Comparison of ENCODE assay signal across 8 cellular contexts in the genomic region with DNA sequence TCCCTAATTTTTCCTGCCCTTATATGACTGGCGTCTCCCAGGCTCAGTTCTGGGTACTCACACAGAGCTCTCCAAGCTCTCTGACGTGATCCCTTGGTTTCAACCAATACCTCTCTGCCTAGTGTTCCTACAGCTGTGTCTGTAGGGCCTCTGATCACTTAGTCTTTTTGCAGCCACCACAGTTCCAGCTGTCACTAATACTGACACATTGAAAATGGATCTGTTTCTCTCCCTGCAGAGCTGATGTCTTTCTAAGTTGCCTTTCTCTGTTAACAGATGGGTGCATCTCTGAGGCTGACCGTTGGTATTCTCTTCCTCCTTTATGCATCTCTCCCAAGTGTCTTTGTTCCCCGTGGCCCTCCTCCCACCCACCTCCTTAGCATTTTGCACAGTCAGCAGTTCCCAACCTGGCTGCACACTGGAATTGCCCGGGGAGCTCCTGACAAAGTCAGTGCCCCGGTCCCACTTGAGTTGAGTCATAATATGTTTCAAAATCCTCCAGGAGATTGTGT.
DNase-seq lines count a peak whose midpoint lies in the region; ATAC-seq, FAIRE-seq and TF ChIP-seq lines count a peak whose summit lies in the region.

No MANE protein-coding gene starts in this region.

- no peaks in the 10 kb centered on the region for H3K36me3 Mint-ChIP-seq in astrocyte (ENCODE audit: low read depth, unreplicated experiment)
- no peaks in the 10 kb centered on the region for H3K36me3 Mint-ChIP-seq in activated CD8-positive, alpha-beta memory T cell treated with anti-CD3 and anti-CD28 coated beads, Interleukin-2, amount 10 ng/mL, durations not matched to agents 7 days and 5 days

- H3K14ac ChIP-seq in mesenchymal stem cell (ENCODE audit: low read length in 2 of 2): peak overlapping the region in 1 of 2 experiments; percentile 48

- peak overlapping the region; percentile 40 to 54 for H3K18ac ChIP-seq in mesenchymal stem cell (ENCODE audit: low read depth in 1 of 2, low read length in 2 of 2)

- H3K4me2 ChIP-seq in astrocyte (ENCODE audit: low read length) (peak overlapping the region; percentile 37), mesenchymal stem cell (ENCODE audit: low read length, poor library complexity, severe bottlenecking) (peak overlapping the region; percentile 16)

- H3K9ac ChIP-seq in astrocyte (ENCODE audit: low read length) (no peak overlapping the region), mesenchymal stem cell (ENCODE audit: low read length) (no peak overlapping the region)

- no peak for TF ChIP-seq CTCF in astrocyte (IDR thresholded peaks at IDR 0.05; ENCODE audit: insufficient read depth, low read depth, low read length)
- TF ChIP-seq CTCF in foreskin fibroblast (IDR thresholded peaks at IDR 0.05; ENCODE audit: low read depth, low read length): no peak

- H2AFZ ChIP-seq in astrocyte (ENCODE audit: low read depth, low read length) (no peak overlapping the region), mesenchymal stem cell (ENCODE audit: low read depth, low read length) (no peak overlapping the region)

- 10% methylated on average over 6 of the region's 6 CpGs for WGBS in mesenchymal stem cell

- no peak overlapping the region for H2BK15ac ChIP-seq in mesenchymal stem cell (ENCODE audit: low read depth, poor library complexity, severe bottlenecking)

- H3K9me3 Mint-ChIP-seq in astrocyte (ENCODE audit: unreplicated experiment): no peaks in the 10 kb centered on the region
- no peaks in the 10 kb centered on the region for H3K9me3 Mint-ChIP-seq in activated CD8-positive, alpha-beta memory T cell treated with anti-CD3 and anti-CD28 coated beads, Interleukin-2, amount 10 ng/mL, durations not matched to agents 7 days and 5 days (ENCODE audit: low read depth)

- H3K36me3 ChIP-seq in astrocyte (ENCODE audit: insufficient read depth, low read length): no peaks in the 10 kb centered on the region
- no peaks in the 10 kb centered on the region for H3K36me3 ChIP-seq in mesenchymal stem cell (ENCODE audit: control insufficient read depth in 1 of 2, insufficient read depth in 2 of 2, low read depth in 1 of 2, low read length in 2 of 2)

- H3K79me2 ChIP-seq in astrocyte (ENCODE audit: insufficient read depth, low read length): no peaks in the 10 kb centered on the region

- H3K27me3 ChIP-seq in astrocyte (ENCODE audit: insufficient read depth, low read length) (no peaks in the 10 kb centered on the region), mesenchymal stem cell (ENCODE audit: control insufficient read depth in 1 of 2, insufficient read depth in 1 of 2, low read length in 2 of 2) (no peaks in the 10 kb centered on the region)

- no peak overlapping the region for H2BK5ac ChIP-seq in mesenchymal stem cell (ENCODE audit: low read depth, low read length, poor library complexity, severe bottlenecking)

- peaks cover 5% of the 10 kb centered on the region for H4K20me1 ChIP-seq in astrocyte (ENCODE audit: insufficient read depth, low read length)

- H3K4me3 ChIP-seq in astrocyte (ENCODE audit: insufficient read depth, low read depth, low read length) (no peak overlapping the region), mesenchymal stem cell (ENCODE audit: insufficient read depth in 1 of 2, low read depth in 1 of 2, low read length in 2 of 2) (no peak overlapping the region), foreskin fibroblast (ENCODE audit: low read depth in 1 of 2, low read length in 2 of 2) (no peak overlapping the region)

- ATAC-seq in GM18498 (IDR thresholded peaks at IDR 0.05; ENCODE audit: unreplicated experiment) (peak; percentile 59), HG03025 (IDR thresholded peaks at IDR 0.05; ENCODE audit: low FRiP score, unreplicated experiment) (peak; percentile 65)
- no peak for ATAC-seq in activated CD8-positive, alpha-beta memory T cell treated with anti-CD3 and anti-CD28 coated beads, Interleukin-2, amount 10 ng/mL, durations not matched to agents 7 days and 5 days

- H3K4ac ChIP-seq in mesenchymal stem cell (ENCODE audit: low read depth in 1 of 2, low read length in 2 of 2): peak overlapping the region in 1 of 2 experiments; percentile 84

- H3K27me3 Mint-ChIP-seq in astrocyte (ENCODE audit: low read depth, unreplicated experiment): no peaks in the 10 kb centered on the region
- peaks cover 7% of the 10 kb centered on the region for H3K27me3 Mint-ChIP-seq in activated CD8-positive, alpha-beta memory T cell treated with anti-CD3 and anti-CD28 coated beads, Interleukin-2, amount 10 ng/mL, durations not matched to agents 7 days and 5 days

- peak overlapping the region; percentile 1 to 54 for H2BK12ac ChIP-seq in mesenchymal stem cell (ENCODE audit: low read length in 2 of 2)

- peak; percentile 73 for DNase-seq in astrocyte (ENCODE audit: low read depth)
- peak; percentile 79 for DNase-seq in mesenchymal stem cell
- no peak for DNase-seq in foreskin fibroblast
- no peak for DNase-seq in activated CD8-positive, alpha-beta memory T cell treated with anti-CD3 and anti-CD28 coated beads, Interleukin-2, amount 10 ng/mL, durations not matched to agents 7 days and 5 days
- DNase-seq in NCI-H146 treated with DMSO at 0.1 percent for 48 hours (lab: John Stamatoyannopoulos, UW; ENCODE audit: unreplicated experiment): no peak
- DNase-seq in 8988T: no peak

- H4K91ac ChIP-seq in mesenchymal stem cell (ENCODE audit: low read length): no peak overlapping the region

- no peak overlapping the region for H2AK5ac ChIP-seq in mesenchymal stem cell (ENCODE audit: low read length, severe bottlenecking)

- H3K4me3 Mint-ChIP-seq in astrocyte (ENCODE audit: unreplicated experiment): peak overlapping the region; percentile 46
- H3K4me3 Mint-ChIP-seq in activated CD8-positive, alpha-beta memory T cell treated with anti-CD3 and anti-CD28 coated beads, Interleukin-2, amount 10 ng/mL, durations not matched to agents 7 days and 5 days: no peak overlapping the region

- CTCF ChIA-PET in activated CD8-positive, alpha-beta memory T cell treated with anti-CD3 and anti-CD28 coated beads, Interleukin-2, amount 10 ng/mL, durations not matched to agents 7 days and 5 days (lab: Charles Lee): no interaction called here

- no peak overlapping the region for H3K23ac ChIP-seq in mesenchymal stem cell (ENCODE audit: low read length in 2 of 2)

- H3K9me3 ChIP-seq in astrocyte (ENCODE audit: insufficient read depth, low read depth, low read length): no peaks in the 10 kb centered on the region
- H3K9me3 ChIP-seq in mesenchymal stem cell (ENCODE audit: control insufficient read depth, low read length): no peaks in the 10 kb centered on the region

- H3K27ac ChIP-seq in astrocyte (ENCODE audit: low read depth, low read length) (no peak overlapping the region), mesenchymal stem cell (ENCODE audit: low read length, poor library complexity, severe bottlenecking) (no peak overlapping the region)

- FAIRE-seq in astrocyte (lab: Jason Lieb, UNC): no peak

- peaks cover 22% of the 10 kb centered on the region for H3K4me1 ChIP-seq in astrocyte (ENCODE audit: insufficient read depth, low read length)
- H3K4me1 ChIP-seq in mesenchymal stem cell (ENCODE audit: control insufficient read depth, insufficient read depth, low read depth, low read length): peaks cover 4% of the 10 kb centered on the region

- no peak overlapping the region for H2BK120ac ChIP-seq in mesenchymal stem cell (ENCODE audit: low read depth, low read length)

- H3K27ac Mint-ChIP-seq in astrocyte (ENCODE audit: unreplicated experiment): peak overlapping the region; percentile 78
- no peak overlapping the region for H3K27ac Mint-ChIP-seq in activated CD8-positive, alpha-beta memory T cell treated with anti-CD3 and anti-CD28 coated beads, Interleukin-2, amount 10 ng/mL, durations not matched to agents 7 days and 5 days

- H3K4me1 Mint-ChIP-seq in astrocyte (ENCODE audit: low read depth, unreplicated experiment): peaks cover 48% of the 10 kb centered on the region
- no peaks in the 10 kb centered on the region for H3K4me1 Mint-ChIP-seq in activated CD8-positive, alpha-beta memory T cell treated with anti-CD3 and anti-CD28 coated beads, Interleukin-2, amount 10 ng/mL, durations not matched to agents 7 days and 5 days

- peak overlapping the region; percentile 64 for H4K8ac ChIP-seq in mesenchymal stem cell (ENCODE audit: low read length)

- peaks cover 19% of the 10 kb centered on the region for H3K79me1 ChIP-seq in mesenchymal stem cell (replicated peaks; ENCODE audit: low read length, poor library complexity, severe bottlenecking)

Comparison
In these comparisons a context has a peak if more than half of its experiments do, and no peak if none do; other contexts are left out.
1. DNase-seq: peak in astrocyte (single experiment) and mesenchymal stem cell (single experiment); none in foreskin fibroblast (0 of 2), activated CD8-positive, alpha-beta memory T cell treated with anti-CD3 and anti-CD28 coated beads, Interleukin-2, amount 10 ng/mL, durations not matched to agents 7 days and 5 days (single experiment), NCI-H146 treated with DMSO at 0.1 percent for 48 hours (single experiment) and 8988T (single experiment).